In genomic region chr21:46024983-46025860, GRCh38 we compare ENCODE assay signal across 13 cellular contexts. TPM values are rescaled to one million over a fixed set of nuclear protein-coding genes. Genes with fewer than 3 reads are reported as not detected.
A peak's percentile ranks its signal among the peaks of the same experiment; 100 is the strongest.
DNase-seq lines count a peak whose midpoint lies in the region; ATAC-seq and TF ChIP-seq lines count a peak whose summit lies in the region.
"Had no signal": no experiment of that assay in that cellular context is flagged by ENCODE, and none has a peak within 500 bp of the region (broad histone marks: within the 10 kb centered on the region; RNA-seq: fewer than 3 reads in every experiment).

No MANE protein-coding gene starts in this region.

- DNase-seq in AG10803 (ENCODE audit: low read depth) (peak; percentile 89), RWPE1 (ENCODE audit: low spot score) (peak; percentile 18), fibroblast of peridontal ligament (ENCODE audit: extremely low read depth) (peak; percentile 59), osteoblast (ENCODE audit: insufficient read length, low spot score, missing footprints) (peak; percentile 83), NCI-H69 (lab: John Stamatoyannopoulos, UW) (no peak)
- DNase-seq: H9; heart left ventricle; Karpas-422; stimulated activated CD4-positive, alpha-beta T cell treated with anti-CD3 and anti-CD28 coated beads, Interleukin-15, amount 100 ng/mL, for 24 hours had no signal

- H2AFZ ChIP-seq in osteoblast (ENCODE audit: low read length): peak overlapping the region; percentile 8

- no peaks in the 10 kb centered on the region for H3K9me3 ChIP-seq in osteoblast (ENCODE audit: low read depth, low read length)

- no peaks in the 10 kb centered on the region for H3K79me2 ChIP-seq in osteoblast (ENCODE audit: insufficient read depth, low read length)

- H3K27ac ChIP-seq in RWPE1 (no peak overlapping the region), osteoblast (ENCODE audit: low read depth, low read length) (peak overlapping the region; percentile 63)

- peaks cover 30% of the 10 kb centered on the region for H3K4me1 ChIP-seq in osteoblast (ENCODE audit: insufficient read depth, low read length)

- H3K27me3 ChIP-seq in osteoblast (ENCODE audit: insufficient read depth, low read length): no peaks in the 10 kb centered on the region
- H3K27me3 ChIP-seq: heart left ventricle had no signal

- CTCF ChIA-PET in RWPE1 (lab: Yijun Ruan, JAX): no interaction called here

- ATAC-seq in HG03108 (IDR thresholded peaks at IDR 0.05; ENCODE audit: unreplicated experiment) (no peak), GM18502 (IDR thresholded peaks at IDR 0.05; ENCODE audit: poor library complexity, unreplicated experiment) (no peak), GM19463 (IDR thresholded peaks at IDR 0.05; ENCODE audit: unreplicated experiment) (no peak)
- ATAC-seq: heart left ventricle; stimulated activated memory B cell treated with anti-CD40 and anti-IgM and Interleukin-4, amounts not matched to agents 10 μg/mL and 1 μg/mL and 100 μg/mL, for 72 hours had no signal

- H3K4me3 ChIP-seq in AG10803 (ENCODE audit: low read length): no peak overlapping the region
- no peak overlapping the region for H3K4me3 ChIP-seq in osteoblast (ENCODE audit: insufficient read depth, low read length)
- H3K4me3 ChIP-seq: heart left ventricle had no signal

- no peaks in the 10 kb centered on the region for H4K20me1 ChIP-seq in osteoblast (ENCODE audit: insufficient read depth, low read length)

- no peaks in the 10 kb centered on the region for H3K36me3 ChIP-seq in osteoblast (ENCODE audit: insufficient read depth, low read length)
- H3K36me3 ChIP-seq: heart left ventricle had no signal

- POLR2A ChIA-PET in RWPE1 (lab: Yijun Ruan, JAX; ENCODE audit: low non-redundant PET): no interaction called here

- H3K4me2 ChIP-seq in osteoblast (ENCODE audit: insufficient read depth, low read length): peak overlapping the region; percentile 14

- TF ChIP-seq CTCF in AG10803 (conservative IDR thresholded peaks at IDR 0.05; ENCODE audit: low read length): no peak
- TF ChIP-seq CTCF in RWPE1 (conservative IDR thresholded peaks at IDR 0.05; ENCODE audit: low read depth): no peak
- TF ChIP-seq CTCF in osteoblast (IDR thresholded peaks at IDR 0.05; ENCODE audit: extremely low read depth, low read depth, low read length): no peak

RNA-seq across cellular contexts. Expression of gene COL6A1, which starts 43.7 kb away (rescaled TPM):
- total RNA-seq in osteoblast: 1,531 and 1,612 TPM in 2 replicates
